ENCODE assay signal across 8 cellular contexts in genomic region chr19:1237754-1238372, GRCh38. TPM values are rescaled to one million over a fixed set of nuclear protein-coding genes. Genes with fewer than 3 reads are reported as not detected.
A peak's percentile ranks its signal among the peaks of the same experiment; 100 is the strongest.
DNase-seq lines count a peak whose midpoint lies in the region; ATAC-seq and TF ChIP-seq lines count a peak whose summit lies in the region.

TSS of gene CBARP (minus strand) at chr19:1238005. CDS start at chr19:1236100, 1,905 bp downstream.

- H2BK15ac ChIP-seq in neuronal stem cell (ENCODE audit: low read length): peak within 1 kb of the TSS; percentile 76

- H3K14ac ChIP-seq in neuronal stem cell (ENCODE audit: low read length): peak within 1 kb of the TSS; percentile 71

- WGBS in neuronal stem cell (ENCODE audit: extremely low coverage in 2 of 2, insufficient read length in 2 of 2, insufficient replicate concordance in 1 of 2), 2 donors: no CpG with 5 or more reads among the region's 87 CpGs

- H4K91ac ChIP-seq in neuronal stem cell (ENCODE audit: low read depth, low read length, poor library complexity): peak within 1 kb of the TSS; percentile 85

- no peak for TF ChIP-seq CTCF in GM12875 (IDR thresholded peaks at IDR 0.05; ENCODE audit: borderline replicate concordance, insufficient read depth, low read depth, low read length)
- no peak for TF ChIP-seq CTCF in epithelial cell of proximal tubule (conservative IDR thresholded peaks at IDR 0.05; ENCODE audit: low read depth, low read length)

- H4K8ac ChIP-seq in neuronal stem cell (ENCODE audit: low read depth, low read length): no peak within 1 kb of the TSS

- H3K9me3 ChIP-seq in neuronal stem cell (replicated peaks in 1 of 2; ENCODE audit: control insufficient read depth in 2 of 2, insufficient read depth in 1 of 2, low read depth in 1 of 2, low read length in 2 of 2): no peaks in the 10 kb centered on the region

- peaks cover 27 to 30% of the 10 kb centered on the region in 2 donors for H3K4me1 ChIP-seq in neuronal stem cell (ENCODE audit: control insufficient read depth in 2 of 2, insufficient read depth in 1 of 2, low read depth in 1 of 2, low read length in 2 of 2)

- no peaks in the 10 kb centered on the region for H3K27me3 ChIP-seq in neuronal stem cell (ENCODE audit: control insufficient read depth in 3 of 3, insufficient read depth in 3 of 3, low read depth in 1 of 3, low read length in 3 of 3)

- H3K18ac ChIP-seq in neuronal stem cell (ENCODE audit: low read length): peak within 1 kb of the TSS; percentile 99

- H3K27ac ChIP-seq in neuronal stem cell (replicated peaks; ENCODE audit: low read length): peak within 1 kb of the TSS; percentile 67

- peak within 1 kb of the TSS; percentile 98 for H3K23ac ChIP-seq in neuronal stem cell (ENCODE audit: low read depth, low read length, poor library complexity)

- peak within 1 kb of the TSS; percentile 100 for H2AK5ac ChIP-seq in neuronal stem cell (ENCODE audit: low read depth, low read length)

- H2BK5ac ChIP-seq in neuronal stem cell (ENCODE audit: low read length): peak within 1 kb of the TSS; percentile 90

- H2AFZ ChIP-seq in neuronal stem cell (ENCODE audit: low read length): peak within 1 kb of the TSS; percentile 86

- H3K4me3 ChIP-seq in GM12875 (ENCODE audit: low read depth, low read length) (peak within 1 kb of the TSS; percentile 41), epithelial cell of proximal tubule (ENCODE audit: low read depth, low read length) (peak within 1 kb of the TSS; percentile 73), neuronal stem cell (ENCODE audit: low read length in 2 of 2) (peak within 1 kb of the TSS; percentile 69 to 96)

- peak within 1 kb of the TSS; percentile 86 for H3K4me2 ChIP-seq in neuronal stem cell (ENCODE audit: insufficient read depth, low read length, poor library complexity, severe bottlenecking)

- ATAC-seq in GM19467 (IDR thresholded peaks at IDR 0.05; ENCODE audit: unreplicated experiment) (no peak), GM18517 (IDR thresholded peaks at IDR 0.05; ENCODE audit: unreplicated experiment) (no peak)

- peaks cover 35% of the 10 kb centered on the region for H3K79me1 ChIP-seq in neuronal stem cell (ENCODE audit: low read depth, low read length)

- H2BK12ac ChIP-seq in neuronal stem cell (ENCODE audit: low read length): peak within 1 kb of the TSS; percentile 99

- peak within 1 kb of the TSS; percentile 84 for H3K4ac ChIP-seq in neuronal stem cell (ENCODE audit: low read length)

- H3K9ac ChIP-seq in neuronal stem cell (ENCODE audit: low read depth, low read length, poor library complexity): peak within 1 kb of the TSS; percentile 99

- DNase-seq in 8988T (peak; percentile 82), UCSD-AML1 (lab: John Stamatoyannopoulos, UW; ENCODE audit: unreplicated experiment) (peak; percentile 35), epithelial cell of proximal tubule (ENCODE audit: low read depth) (no peak), neuronal stem cell (ENCODE audit: low spot score) (no peak), H4 (ENCODE audit: low spot score) (no peak)

- H3K36me3 ChIP-seq in neuronal stem cell (replicated peaks in 1 of 2; ENCODE audit: control insufficient read depth in 2 of 2, insufficient read depth in 2 of 2, low read length in 2 of 2): peaks cover 28 to 31% of the 10 kb centered on the region in 2 donors

- peak within 1 kb of the TSS; percentile 94 for H2BK120ac ChIP-seq in neuronal stem cell (ENCODE audit: low read depth, low read length)

RNA-seq across cellular contexts. Expression of gene CBARP, which starts in this region (rescaled TPM):
- 6.8 and 9.7 TPM in 2 replicates for total RNA-seq in epithelial cell of proximal tubule
- polyA plus RNA-seq in neuronal stem cell (2013, experiment 1 of 2): 14.0 TPM
- 12.8 TPM for polyA plus RNA-seq in neuronal stem cell (2013, experiment 2 of 2)
- 0.37 and 1.2 TPM in 2 replicates for total RNA-seq in H4 (2014; rRNA removed; shearing (Covaris generic))

Comparison
In these comparisons a context has a peak if more than half of its experiments do, and no peak if none do; other contexts are left out.
1. DNase-seq: peak in 8988T (single experiment) and UCSD-AML1 (single experiment); none in epithelial cell of proximal tubule (single experiment), neuronal stem cell (single experiment) and H4 (single experiment).
2. Peak in every context shown above with its lines, with median percentiles within 50 percentile points of each other: H3K4me3 ChIP-seq.